In genomic region chr2:44044281-44044720, GRCh38 we compare ENCODE assay signal across 8 cellular contexts. TPM values are rescaled to one million over a fixed set of nuclear protein-coding genes. Genes with fewer than 3 reads are reported as not detected.
A peak's percentile ranks its signal among the peaks of the same experiment; 100 is the strongest.
DNase-seq lines count a peak whose midpoint lies in the region; ATAC-seq, FAIRE-seq and TF ChIP-seq lines count a peak whose summit lies in the region.

No MANE protein-coding gene starts in this region.

- DNase-seq in AG08395 (ENCODE audit: low spot score) (peak; percentile 92), NCI-H2107 treated with DMSO at 0.1 percent for 48 hours (lab: John Stamatoyannopoulos, UW; ENCODE audit: unreplicated experiment) (peak; percentile 78), K562 (ENCODE audit: extremely low read depth in 1 of 4, low spot score in 3 of 4) (peak; percentile 69 to 87 (median 76)), iPS-NIHi11 (ENCODE audit: low spot score) (peak; percentile 90)
- DNase-seq in stimulated activated CD4-positive, alpha-beta T cell treated with anti-CD3 and anti-CD28 coated beads, Interleukin-12 subunit alpha, Interleukin-12 subunit beta, amount 100 ng/mL, for 4 hours: peak; percentile 78

- no peak overlapping the region for H3K27ac ChIP-seq in K562 (ENCODE audit: extremely low read depth, low read depth, low read length)

- H3K36me3 ChIP-seq in K562 (ENCODE audit: control insufficient read depth, insufficient read depth, low read length): no peaks in the 10 kb centered on the region

- peaks cover 0 to 3% of the 10 kb centered on the region in 2 experiments; a peak in 1 of 5 replicates for H3K4me1 ChIP-seq in K562 (replicated peaks in 1 of 2; ENCODE audit: control insufficient read depth in 2 of 2, insufficient read depth in 2 of 2, low read length in 2 of 2)

- ATAC-seq in GM18867 (IDR thresholded peaks at IDR 0.05; ENCODE audit: unreplicated experiment): peak; percentile 99
- peak; percentile 95 for ATAC-seq in HG03095 (IDR thresholded peaks at IDR 0.05; ENCODE audit: unreplicated experiment)
- peak; percentile 100 for ATAC-seq in K562

- H2AFZ ChIP-seq in K562 (ENCODE audit: low read depth, low read length): peak overlapping the region; percentile 80

- in situ Hi-C loops in K562 (cut with MboI): loop anchor here (10.0 kb wide), 1 partner anchor 930 kb away; no protein-coding TSS in a partner anchor

- peak; percentile 81 to 90 for TF ChIP-seq RAD21 in K562 (CRISPR knock-in tag; conservative IDR thresholded peaks at IDR 0.05 in 1 of 2, IDR thresholded peaks at IDR 0.05 in 1 of 2)

- H4K20me1 ChIP-seq in K562 (replicated peaks; ENCODE audit: control insufficient read depth, insufficient read depth, low read length): no peaks in the 10 kb centered on the region

- no peak overlapping the region for H3K4me3 ChIP-seq in K562

- intact Hi-C loops in K562 (cut with micrococcal nuclease): loop anchor here (1.0 to 5.0 kb wide), 7 partner anchors 42 to 910 kb away; no protein-coding TSS in a partner anchor

- H3K9me1 ChIP-seq in K562 (ENCODE audit: control insufficient read depth, insufficient read depth, low read length): no peaks in the 10 kb centered on the region

- WGBS in K562 (ENCODE audit: insufficient coverage, low coverage, missing lambda C conversion rate): 3% methylated on average over 10 of the region's 10 CpGs

- CTCF ChIA-PET in K562 (lab: Yijun Ruan, JAX; ENCODE audit: low intra/inter-chr PET ratio): interaction anchor here (0.6 to 2.8 kb wide), 7 partner anchors 32 to 911 kb away, joined by 3 to 25 read pairs (median 4); no protein-coding TSS in a partner anchor

- no peaks in the 10 kb centered on the region for H3K79me2 ChIP-seq in K562 (ENCODE audit: control insufficient read depth, insufficient read depth, low read length)

- TF ChIP-seq CTCF in K562 (IDR thresholded peaks at IDR 0.05 in 2 of 3, conservative IDR thresholded peaks at IDR 0.05 in 1 of 3; ENCODE audit: insufficient read depth in 2 of 3, low read depth in 1 of 3, low read length in 3 of 3): peak; percentile 94 to 99 (median 98)

- POLR2A ChIA-PET in K562 (lab: Yijun Ruan, JAX): interaction anchor here (0.6 to 1.3 kb wide), 5 partner anchors 8 to 504 kb away, joined by 3 to 6 read pairs (median 3); partner anchors contain the start of gene PREPL

- TF ChIP-seq POLR2A in K562 (conservative IDR thresholded peaks at IDR 0.05): no peak

- TF ChIP-seq EP300 in K562 (IDR thresholded peaks at IDR 0.05; ENCODE audit: low read length): 0 out of 2 replicates have a peak, but pooled peaks have one; percentile 14

- peak overlapping the region in 1 of 2 experiments; percentile 53; a peak in 2 of 4 replicates for H3K9ac ChIP-seq in K562 (ENCODE audit: insufficient read depth in 1 of 2, low read depth in 2 of 2, low read length in 2 of 2)

- BruUV-seq in K562 (replicated peaks; lab: Mats Ljungman, UMichigan): no TSS peak

- peaks cover 2 to 19% of the 10 kb centered on the region in 2 experiments; a peak in 2 of 5 replicates for H3K27me3 ChIP-seq in K562 (ENCODE audit: control insufficient read depth in 2 of 2, insufficient read depth in 2 of 2, low read length in 2 of 2)

- no peaks in the 10 kb centered on the region for H3K9me3 ChIP-seq in K562 (replicated peaks; ENCODE audit: control insufficient read depth, insufficient read depth, low read depth, low read length)

- peak overlapping the region; percentile 34 for H3K4me2 ChIP-seq in K562 (ENCODE audit: insufficient read depth, low read length)

- FAIRE-seq in TTC549 (lab: Jason Lieb, UNC) (peak; percentile 42), K562 (lab: Jason Lieb, UNC) (peak; percentile 90)

TF ChIP-seq in K562, 482 proteins besides CTCF, POLR2A, EP300 and RAD21 (continues in another document):
- TF ChIP-seq EP400 (IDR thresholded peaks at IDR 0.05): no peak
- no peak for TF ChIP-seq PPARD (CRISPR knock-in tag; IDR thresholded peaks at IDR 0.05)
- no peak for TF ChIP-seq ARNT (IDR thresholded peaks at IDR 0.05)
- TF ChIP-seq TEAD4 (IDR thresholded peaks at IDR 0.05; ENCODE audit: low read length): 0 out of 2 replicates have a peak, but pooled peaks have one; percentile 13
- TF ChIP-seq TEAD4 (CRISPR knock-in tag; IDR thresholded peaks at IDR 0.05; ENCODE audit: borderline replicate concordance): no peak
- TF ChIP-seq KDM4B (IDR thresholded peaks at IDR 0.05; ENCODE audit: borderline replicate concordance in 2 of 2, low read depth in 1 of 2): no peak
- no peak for TF ChIP-seq CEBPG (CRISPR knock-in tag; IDR thresholded peaks at IDR 0.05)
- no peak for TF ChIP-seq CEBPG (tag; conservative IDR thresholded peaks at IDR 0.05 in 1 of 2, IDR thresholded peaks at IDR 0.05 in 1 of 2)
- TF ChIP-seq AFF4 (CRISPR knock-in tag; IDR thresholded peaks at IDR 0.05): 0 out of 2 replicates have a peak, but pooled peaks have one; percentile 38
- TF ChIP-seq U2AF2 (optimal IDR thresholded peaks at IDR 0.05; ENCODE audit: low read depth, low read length): no peak
- no peak for TF ChIP-seq ZNF347 (CRISPR knock-in tag; IDR thresholded peaks at IDR 0.05; ENCODE audit: low read depth)
- no peak for TF ChIP-seq ARID1B (IDR thresholded peaks at IDR 0.05)
- TF ChIP-seq THRAP3 (IDR thresholded peaks at IDR 0.05; ENCODE audit: borderline replicate concordance): no peak
- TF ChIP-seq PURB (CRISPR knock-in tag; IDR thresholded peaks at IDR 0.05; ENCODE audit: low read depth): no peak
- TF ChIP-seq KAT2B (IDR thresholded peaks at IDR 0.05; ENCODE audit: low read depth, low read length): no peak
- no peak for TF ChIP-seq ZNF398 (CRISPR knock-in tag; IDR thresholded peaks at IDR 0.05)

RNA-seq across cellular contexts. Expression of gene LRPPRC, which starts 48.5 kb away (rescaled TPM):
- 146 and 424 TPM in 2 replicates for total RNA-seq in K562 (2011; cell fraction: chromatin; rRNA removed; ENCODE audit: low replicate concordance)
- total RNA-seq in K562 (2011; cell fraction: nucleolus; rRNA removed): 45.0 and 62.9 TPM in 2 replicates
- total RNA-seq in K562 (2011; cell fraction: nucleoplasm; rRNA removed): 116 and 165 TPM in 2 replicates
- total RNA-seq in K562 (2014; rRNA removed) (83.2 and 88.6 TPM in 2 replicates), K562 (2014; rRNA removed; fragmentation: Illumina TruSeq; extraction: Trizol) (182 and 214 TPM in 2 replicates), K562 (2015; rRNA removed; fragmentation: Illumina TruSeq; extraction: Trizol) (162 and 178 TPM in 2 replicates), K562 (2021) (214 and 225 TPM in 2 replicates)
- polyA plus RNA-seq in K562 (2011; rRNA removed) (155 and 198 TPM in 2 replicates), K562 (2014; fragmentation: Illumina TruSeq; extraction: Trizol) (127 and 138 TPM in 2 replicates), K562 (2014; fragmentation: Nextera tagmentation; extraction: Ambion mirVana) (10 to 100 TPM; 41.5 to 54.8 TPM), K562 (2014; rRNA removed) (96.3 and 104 TPM in 2 replicates)
- polyA plus RNA-seq in K562 (2011; cell fraction: cytosol; rRNA removed): 25.3 and 74.7 TPM in 2 replicates
- 88.2 and 105 TPM in 2 replicates for polyA plus RNA-seq in K562 (2011; cell fraction: nucleus; rRNA removed)
- 82.8 and 105 TPM in 2 replicates for polyA plus RNA-seq in K562 (2012)
- 447 and 467 TPM in 2 replicates for polyA minus RNA-seq in K562 (2011; rRNA and poly(A)+ RNA removed)
- polyA minus RNA-seq in K562 (2011; cell fraction: cytosol; rRNA and poly(A)+ RNA removed): 250 and 275 TPM in 2 replicates
- 101 and 139 TPM in 2 replicates for polyA minus RNA-seq in K562 (2011; cell fraction: nucleus; rRNA and poly(A)+ RNA removed)
